ENCODE assay signal across 8 cellular contexts in genomic region chr3:19947549-19948071, GRCh38. TPM values are rescaled to one million over a fixed set of nuclear protein-coding genes. Genes with fewer than 3 reads are reported as not detected.
DNase-seq lines count a peak whose midpoint lies in the region; ATAC-seq and TF ChIP-seq lines count a peak whose summit lies in the region.

No MANE protein-coding gene starts in this region.

- intact Hi-C loops in activated CD4-positive, alpha-beta T cell treated with anti-CD3 and anti-CD28 coated beads for 36 hours (cut with DNase I, micrococcal nuclease), result loop anchor here (1.0 to 5.0 kb wide), 7 partner anchors 10 to 239 kb away; partner anchors contain the start of genes SGO1 (in 2 of the 2) and KAT2B (in 1 of the 2)

- peaks cover 45% of the 10 kb centered on the region for H3K4me1 Mint-ChIP-seq in activated CD4-positive, alpha-beta T cell treated with anti-CD3 and anti-CD28 coated beads for 36 hours

- H3K9me3 Mint-ChIP-seq in activated CD4-positive, alpha-beta T cell treated with anti-CD3 and anti-CD28 coated beads for 36 hours (ENCODE audit: low read depth), result no peaks in the 10 kb centered on the region

- peak overlapping the region; percentile 99 for H3K27ac Mint-ChIP-seq in activated CD4-positive, alpha-beta T cell treated with anti-CD3 and anti-CD28 coated beads for 36 hours

- CTCF ChIA-PET in activated CD4-positive, alpha-beta T cell treated with anti-CD3 and anti-CD28 coated beads for 36 hours (lab: Charles Lee), result interaction anchor here (1.0 to 1.5 kb wide), 3 partner anchors 16 to 93 kb away, joined by 3 to 4 read pairs (median 3); no protein-coding TSS in a partner anchor

- ATAC-seq in HG02571 (IDR thresholded peaks at IDR 0.05; ENCODE audit: unreplicated experiment) (peak; percentile 21), left lobe of liver (peak; percentile 47)
- ATAC-seq in activated CD4-positive, alpha-beta T cell treated with anti-CD3 and anti-CD28 coated beads for 36 hours, result peak; percentile 42

- POLR2A ChIA-PET in activated CD4-positive, alpha-beta T cell treated with anti-CD3 and anti-CD28 coated beads for 36 hours (lab: Charles Lee), result interaction anchor here (0.6 to 2.4 kb wide), 5 partner anchors 10 to 239 kb away, joined by 3 to 7 read pairs (median 7); partner anchors contain the start of gene SGO1

- H3K27me3 Mint-ChIP-seq in activated CD4-positive, alpha-beta T cell treated with anti-CD3 and anti-CD28 coated beads for 36 hours, result no peaks in the 10 kb centered on the region

- peak; percentile 33 for DNase-seq in GM10266 (ENCODE audit: extremely low spot score)
- peak; percentile 45 for DNase-seq in NCI-H146 treated with DMSO at 0.1 percent for 48 hours (lab: John Stamatoyannopoulos, UW; ENCODE audit: unreplicated experiment)
- peak; percentile 73 for DNase-seq in activated CD4-positive, alpha-beta T cell treated with anti-CD3 and anti-CD28 coated beads for 36 hours
- DNase-seq in left lobe of liver (ENCODE audit: low spot score), result peak; percentile 66
- DNase-seq in stimulated activated CD4-positive, alpha-beta T cell treated with anti-CD3 and anti-CD28 coated beads, Interleukin-4, amount 100 ng/mL, for 24 hours, result peak; percentile 52
- DNase-seq in NCI-H187 treated with DMSO at 0.1 percent for 48 hours (lab: John Stamatoyannopoulos, UW), result no peak

- H3K4me3 Mint-ChIP-seq in activated CD4-positive, alpha-beta T cell treated with anti-CD3 and anti-CD28 coated beads for 36 hours, result peak overlapping the region; percentile 96

- peaks cover 23% of the 10 kb centered on the region for H3K36me3 Mint-ChIP-seq in activated CD4-positive, alpha-beta T cell treated with anti-CD3 and anti-CD28 coated beads for 36 hours (ENCODE audit: low read depth)

- peak overlapping the region; percentile 85 for H3K27ac ChIP-seq in cingulate gyrus (ENCODE audit: low read depth, low read length)

- no peak for TF ChIP-seq CTCF in GM10266 (IDR thresholded peaks at IDR 0.05; ENCODE audit: control insufficient read depth, insufficient read depth, low read depth, missing control alignments)

RNA-seq across cellular contexts. Expression of gene RAB5A, which starts 0.7 kb away (rescaled TPM):
- total RNA-seq in activated CD4-positive, alpha-beta T cell treated with anti-CD3 and anti-CD28 coated beads for 36 hours, result 10 to 100 TPM; 54.2 to 78.8 TPM
- 17.5 TPM for total RNA-seq in left lobe of liver

RNA-seq across cellular contexts. Expression of gene EFHB, which starts 13.6 kb away (rescaled TPM):
- under 1 TPM; 0.62 to 0.79 TPM for total RNA-seq in activated CD4-positive, alpha-beta T cell treated with anti-CD3 and anti-CD28 coated beads for 36 hours
- 0.48 TPM for total RNA-seq in left lobe of liver
